Comparison of ENCODE assay signal across 1 cellular context in the genomic region with DNA sequence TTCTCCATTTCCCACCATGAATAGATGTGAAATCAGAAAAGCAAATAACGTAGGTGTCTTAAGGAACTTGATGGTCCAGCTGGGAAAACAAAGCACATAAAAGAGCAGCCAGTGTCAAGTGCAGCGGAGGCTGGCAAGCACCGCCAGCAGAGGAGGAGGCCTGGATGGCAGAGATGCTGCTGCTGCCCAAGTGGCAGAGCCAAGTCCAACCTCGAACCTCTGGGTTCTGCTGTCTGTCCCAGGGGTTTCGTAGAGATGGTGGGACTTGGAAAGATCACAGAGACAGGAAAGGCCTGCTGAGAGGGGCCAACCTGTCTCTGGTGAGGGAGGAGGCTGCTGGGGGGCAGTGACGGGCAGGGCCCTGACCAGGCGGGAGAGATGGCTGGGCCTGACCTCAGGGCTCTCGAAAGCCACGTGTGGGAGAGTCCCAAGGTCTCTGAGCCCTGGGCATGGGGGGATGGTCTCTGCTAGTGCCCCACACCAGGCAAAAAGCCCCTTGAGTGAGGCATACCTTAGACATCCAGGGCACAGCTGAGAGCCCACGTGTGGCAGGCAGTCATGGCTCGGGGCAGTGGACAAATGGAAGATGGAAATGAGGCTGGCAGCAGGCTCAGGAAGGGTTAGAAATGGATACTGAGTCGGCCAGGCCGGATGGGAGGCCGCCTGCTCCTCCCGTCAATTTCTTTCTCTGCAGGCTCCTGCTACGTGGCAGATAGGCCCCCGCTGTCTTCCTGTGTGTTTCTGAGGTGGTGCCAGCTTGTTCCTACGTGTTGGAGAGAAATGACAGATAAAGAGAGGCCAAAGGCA.
TF ChIP-seq lines count a peak whose summit lies in the region.

No MANE protein-coding gene starts in this region.

TF ChIP-seq in H1, 55 proteins besides CTCF, POLR2A, EP300 and RAD21:
- TF ChIP-seq TBP (IDR thresholded peaks at IDR 0.05; ENCODE audit: low read depth, low read length) (no peak), KDM4A (IDR thresholded peaks at IDR 0.05; ENCODE audit: low read depth, low read length, severe bottlenecking) (no peak), EGR1 (IDR thresholded peaks at IDR 0.05; ENCODE audit: borderline replicate concordance, low read depth, low read length) (no peak), RXRA (IDR thresholded peaks at IDR 0.05; ENCODE audit: insufficient read depth, low read depth, low read length) (no peak), CREB1 (IDR thresholded peaks at IDR 0.05) (no peak), SP2 (IDR thresholded peaks at IDR 0.05; ENCODE audit: low read length) (no peak), CBX8 (IDR thresholded peaks at IDR 0.05; ENCODE audit: borderline replicate concordance, low read depth, low read length) (no peak), SP4 (IDR thresholded peaks at IDR 0.05; ENCODE audit: low read length) (no peak), RFX5 (IDR thresholded peaks at IDR 0.05; ENCODE audit: borderline replicate concordance, low read depth, low read length) (no peak), NANOG (IDR thresholded peaks at IDR 0.05; ENCODE audit: insufficient read depth, low read depth, low read length, poor library complexity, severe bottlenecking) (no peak), NRF1 (IDR thresholded peaks at IDR 0.05; ENCODE audit: low read depth, low read length) (no peak), TEAD4 (IDR thresholded peaks at IDR 0.05; ENCODE audit: low read depth, low read length) (no peak), SIX5 (IDR thresholded peaks at IDR 0.05; ENCODE audit: low read depth, low read length) (no peak)
- TF ChIP-seq, protein P1, sequence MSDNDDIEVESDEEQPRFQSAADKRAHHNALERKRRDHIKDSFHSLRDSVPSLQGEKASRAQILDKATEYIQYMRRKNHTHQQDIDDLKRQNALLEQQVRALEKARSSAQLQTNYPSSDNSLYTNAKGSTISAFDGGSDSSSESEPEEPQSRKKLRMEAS (IDR thresholded peaks at IDR 0.05): no peak
- TF ChIP-seq, protein P2, sequence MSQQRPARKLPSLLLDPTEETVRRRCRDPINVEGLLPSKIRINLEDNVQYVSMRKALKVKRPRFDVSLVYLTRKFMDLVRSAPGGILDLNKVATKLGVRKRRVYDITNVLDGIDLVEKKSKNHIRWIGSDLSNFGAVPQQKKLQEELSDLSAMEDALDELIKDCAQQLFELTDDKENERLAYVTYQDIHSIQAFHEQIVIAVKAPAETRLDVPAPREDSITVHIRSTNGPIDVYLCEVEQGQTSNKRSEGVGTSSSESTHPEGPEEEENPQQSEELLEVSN (IDR thresholded peaks at IDR 0.05): no peak
- TF ChIP-seq, protein P3, sequence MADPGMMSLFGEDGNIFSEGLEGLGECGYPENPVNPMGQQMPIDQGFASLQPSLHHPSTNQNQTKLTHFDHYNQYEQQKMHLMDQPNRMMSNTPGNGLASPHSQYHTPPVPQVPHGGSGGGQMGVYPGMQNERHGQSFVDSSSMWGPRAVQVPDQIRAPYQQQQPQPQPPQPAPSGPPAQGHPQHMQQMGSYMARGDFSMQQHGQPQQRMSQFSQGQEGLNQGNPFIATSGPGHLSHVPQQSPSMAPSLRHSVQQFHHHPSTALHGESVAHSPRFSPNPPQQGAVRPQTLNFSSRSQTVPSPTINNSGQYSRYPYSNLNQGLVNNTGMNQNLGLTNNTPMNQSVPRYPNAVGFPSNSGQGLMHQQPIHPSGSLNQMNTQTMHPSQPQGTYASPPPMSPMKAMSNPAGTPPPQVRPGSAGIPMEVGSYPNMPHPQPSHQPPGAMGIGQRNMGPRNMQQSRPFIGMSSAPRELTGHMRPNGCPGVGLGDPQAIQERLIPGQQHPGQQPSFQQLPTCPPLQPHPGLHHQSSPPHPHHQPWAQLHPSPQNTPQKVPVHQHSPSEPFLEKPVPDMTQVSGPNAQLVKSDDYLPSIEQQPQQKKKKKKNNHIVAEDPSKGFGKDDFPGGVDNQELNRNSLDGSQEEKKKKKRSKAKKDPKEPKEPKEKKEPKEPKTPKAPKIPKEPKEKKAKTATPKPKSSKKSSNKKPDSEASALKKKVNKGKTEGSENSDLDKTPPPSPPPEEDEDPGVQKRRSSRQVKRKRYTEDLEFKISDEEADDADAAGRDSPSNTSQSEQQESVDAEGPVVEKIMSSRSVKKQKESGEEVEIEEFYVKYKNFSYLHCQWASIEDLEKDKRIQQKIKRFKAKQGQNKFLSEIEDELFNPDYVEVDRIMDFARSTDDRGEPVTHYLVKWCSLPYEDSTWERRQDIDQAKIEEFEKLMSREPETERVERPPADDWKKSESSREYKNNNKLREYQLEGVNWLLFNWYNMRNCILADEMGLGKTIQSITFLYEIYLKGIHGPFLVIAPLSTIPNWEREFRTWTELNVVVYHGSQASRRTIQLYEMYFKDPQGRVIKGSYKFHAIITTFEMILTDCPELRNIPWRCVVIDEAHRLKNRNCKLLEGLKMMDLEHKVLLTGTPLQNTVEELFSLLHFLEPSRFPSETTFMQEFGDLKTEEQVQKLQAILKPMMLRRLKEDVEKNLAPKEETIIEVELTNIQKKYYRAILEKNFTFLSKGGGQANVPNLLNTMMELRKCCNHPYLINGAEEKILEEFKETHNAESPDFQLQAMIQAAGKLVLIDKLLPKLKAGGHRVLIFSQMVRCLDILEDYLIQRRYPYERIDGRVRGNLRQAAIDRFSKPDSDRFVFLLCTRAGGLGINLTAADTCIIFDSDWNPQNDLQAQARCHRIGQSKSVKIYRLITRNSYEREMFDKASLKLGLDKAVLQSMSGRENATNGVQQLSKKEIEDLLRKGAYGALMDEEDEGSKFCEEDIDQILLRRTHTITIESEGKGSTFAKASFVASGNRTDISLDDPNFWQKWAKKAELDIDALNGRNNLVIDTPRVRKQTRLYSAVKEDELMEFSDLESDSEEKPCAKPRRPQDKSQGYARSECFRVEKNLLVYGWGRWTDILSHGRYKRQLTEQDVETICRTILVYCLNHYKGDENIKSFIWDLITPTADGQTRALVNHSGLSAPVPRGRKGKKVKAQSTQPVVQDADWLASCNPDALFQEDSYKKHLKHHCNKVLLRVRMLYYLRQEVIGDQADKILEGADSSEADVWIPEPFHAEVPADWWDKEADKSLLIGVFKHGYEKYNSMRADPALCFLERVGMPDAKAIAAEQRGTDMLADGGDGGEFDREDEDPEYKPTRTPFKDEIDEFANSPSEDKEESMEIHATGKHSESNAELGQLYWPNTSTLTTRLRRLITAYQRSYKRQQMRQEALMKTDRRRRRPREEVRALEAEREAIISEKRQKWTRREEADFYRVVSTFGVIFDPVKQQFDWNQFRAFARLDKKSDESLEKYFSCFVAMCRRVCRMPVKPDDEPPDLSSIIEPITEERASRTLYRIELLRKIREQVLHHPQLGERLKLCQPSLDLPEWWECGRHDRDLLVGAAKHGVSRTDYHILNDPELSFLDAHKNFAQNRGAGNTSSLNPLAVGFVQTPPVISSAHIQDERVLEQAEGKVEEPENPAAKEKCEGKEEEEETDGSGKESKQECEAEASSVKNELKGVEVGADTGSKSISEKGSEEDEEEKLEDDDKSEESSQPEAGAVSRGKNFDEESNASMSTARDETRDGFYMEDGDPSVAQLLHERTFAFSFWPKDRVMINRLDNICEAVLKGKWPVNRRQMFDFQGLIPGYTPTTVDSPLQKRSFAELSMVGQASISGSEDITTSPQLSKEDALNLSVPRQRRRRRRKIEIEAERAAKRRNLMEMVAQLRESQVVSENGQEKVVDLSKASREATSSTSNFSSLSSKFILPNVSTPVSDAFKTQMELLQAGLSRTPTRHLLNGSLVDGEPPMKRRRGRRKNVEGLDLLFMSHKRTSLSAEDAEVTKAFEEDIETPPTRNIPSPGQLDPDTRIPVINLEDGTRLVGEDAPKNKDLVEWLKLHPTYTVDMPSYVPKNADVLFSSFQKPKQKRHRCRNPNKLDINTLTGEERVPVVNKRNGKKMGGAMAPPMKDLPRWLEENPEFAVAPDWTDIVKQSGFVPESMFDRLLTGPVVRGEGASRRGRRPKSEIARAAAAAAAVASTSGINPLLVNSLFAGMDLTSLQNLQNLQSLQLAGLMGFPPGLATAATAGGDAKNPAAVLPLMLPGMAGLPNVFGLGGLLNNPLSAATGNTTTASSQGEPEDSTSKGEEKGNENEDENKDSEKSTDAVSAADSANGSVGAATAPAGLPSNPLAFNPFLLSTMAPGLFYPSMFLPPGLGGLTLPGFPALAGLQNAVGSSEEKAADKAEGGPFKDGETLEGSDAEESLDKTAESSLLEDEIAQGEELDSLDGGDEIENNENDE (IDR thresholded peaks at IDR 0.05; ENCODE audit: insufficient replicate concordance, low read length): no peak
